ENCODE assay signal across 8 cellular contexts in the genomic region with DNA sequence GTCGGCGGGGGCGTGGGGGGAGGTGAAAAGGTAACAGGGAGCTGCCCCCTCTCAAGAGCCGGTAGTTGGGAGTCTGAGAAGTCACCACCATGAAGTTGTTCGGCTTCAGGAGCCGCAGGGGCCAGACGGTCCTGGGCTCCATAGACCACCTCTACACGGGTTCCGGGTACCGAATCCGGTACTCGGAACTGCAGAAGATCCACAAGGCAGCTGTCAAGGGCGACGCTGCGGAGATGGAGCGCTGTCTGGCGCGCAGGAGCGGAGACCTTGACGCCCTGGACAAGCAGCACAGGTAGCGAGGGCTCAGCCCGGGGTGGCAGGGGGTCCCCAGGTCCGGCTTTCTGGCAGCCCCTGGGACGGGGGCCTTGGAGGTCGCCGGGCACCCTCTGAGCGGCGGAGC. TPM values are rescaled to one million over a fixed set of nuclear protein-coding genes. Genes with fewer than 3 reads are reported as not detected.
DNase-seq lines count a peak whose midpoint lies in the region; ATAC-seq and TF ChIP-seq lines count a peak whose summit lies in the region.

No MANE protein-coding gene starts in this region.

- POLR2A ChIA-PET in activated CD8-positive, alpha-beta T cell treated with anti-CD3 and anti-CD28 coated beads, Interleukin-2, amount 10 ng/mL, durations not matched to agents 7 days and 5 days (lab: Charles Lee), result no interaction called here

- H3K27ac ChIP-seq in heart left ventricle, result no peak overlapping the region
- no peak overlapping the region for H3K27ac ChIP-seq in urinary bladder (ENCODE audit: low read depth)

- H3K27me3 Mint-ChIP-seq in activated CD8-positive, alpha-beta T cell treated with anti-CD3 and anti-CD28 coated beads, Interleukin-2, amount 10 ng/mL, durations not matched to agents 7 days and 5 days (ENCODE audit: low read depth), result peaks cover 5% of the 10 kb centered on the region

- 13 to 61% (median 16%) methylated on average over 14 to 28 of the region's 28 CpGs for WGBS in heart left ventricle, 4 donors
- 20% methylated on average over 28 of the region's 28 CpGs for WGBS in urinary bladder

- H3K27me3 ChIP-seq in heart left ventricle (peaks cover 0 to 7% (median 0%) of the 10 kb centered on the region in 9 donors), kidney epithelial cell (ENCODE audit: control insufficient read depth, insufficient read depth, low read length) (peaks cover 3% of the 10 kb centered on the region)

- peak overlapping the region; percentile 84 for H3K27ac Mint-ChIP-seq in activated CD8-positive, alpha-beta T cell treated with anti-CD3 and anti-CD28 coated beads, Interleukin-2, amount 10 ng/mL, durations not matched to agents 7 days and 5 days

- H3K4me3 Mint-ChIP-seq in activated CD8-positive, alpha-beta T cell treated with anti-CD3 and anti-CD28 coated beads, Interleukin-2, amount 10 ng/mL, durations not matched to agents 7 days and 5 days, result peak overlapping the region; percentile 80

- H3K36me3 Mint-ChIP-seq in activated CD8-positive, alpha-beta T cell treated with anti-CD3 and anti-CD28 coated beads, Interleukin-2, amount 10 ng/mL, durations not matched to agents 7 days and 5 days (ENCODE audit: low read depth), result no peaks in the 10 kb centered on the region

- intact Hi-C loops in heart left ventricle (cut with DNase I), result loop anchor here in 1 of 10 donors (10.0 kb wide), 1 partner anchor 215 kb away; no protein-coding TSS in a partner anchor
- intact Hi-C loops in cardiac septum (cut with DNase I), result no loop called here

- DNase-seq in heart left ventricle (peak in 1 of 5 donors; percentile 10), cardiac septum (ENCODE audit: low spot score) (no peak), kidney epithelial cell (ENCODE audit: low read depth) (no peak), NCI-H2107 (lab: John Stamatoyannopoulos, UW) (no peak), GF-D8 (lab: John Stamatoyannopoulos, UW) (no peak)
- no peak for DNase-seq in activated CD8-positive, alpha-beta T cell treated with anti-CD3 and anti-CD28 coated beads, Interleukin-2, amount 10 ng/mL, durations not matched to agents 7 days and 5 days

- H3K9me3 ChIP-seq in heart left ventricle, result no peaks in the 10 kb centered on the region

- H3K4me1 ChIP-seq in heart left ventricle (peaks cover 0 to 6% (median 0%) of the 10 kb centered on the region in 12 donors), urinary bladder (ENCODE audit: insufficient read depth) (no peaks in the 10 kb centered on the region)

- no peak for TF ChIP-seq POLR2A in heart left ventricle (IDR thresholded peaks at IDR 0.05)

- H3K9me3 Mint-ChIP-seq in activated CD8-positive, alpha-beta T cell treated with anti-CD3 and anti-CD28 coated beads, Interleukin-2, amount 10 ng/mL, durations not matched to agents 7 days and 5 days (ENCODE audit: insufficient read depth), result no peaks in the 10 kb centered on the region

- peaks cover 9% of the 10 kb centered on the region for H3K4me1 Mint-ChIP-seq in activated CD8-positive, alpha-beta T cell treated with anti-CD3 and anti-CD28 coated beads, Interleukin-2, amount 10 ng/mL, durations not matched to agents 7 days and 5 days (ENCODE audit: low read depth)

- peak overlapping the region in 10 of 12 donors; percentile 0 to 55 (median 45) for H3K4me3 ChIP-seq in heart left ventricle
- peak overlapping the region; percentile 50 for H3K4me3 ChIP-seq in kidney epithelial cell (ENCODE audit: low read depth, low read length)
- peak overlapping the region; percentile 40 for H3K4me3 ChIP-seq in urinary bladder (ENCODE audit: low read depth, low read length)

- H3K36me3 ChIP-seq in heart left ventricle (no peaks in the 10 kb centered on the region), kidney epithelial cell (ENCODE audit: control insufficient read depth, insufficient read depth, low read length) (no peaks in the 10 kb centered on the region), urinary bladder (ENCODE audit: insufficient read depth) (no peaks in the 10 kb centered on the region)

- TF ChIP-seq CTCF in heart left ventricle (IDR thresholded peaks at IDR 0.05) (no peak), kidney epithelial cell (IDR thresholded peaks at IDR 0.05; ENCODE audit: insufficient read depth, low read length, poor library complexity, severe bottlenecking) (no peak)

- ATAC-seq in heart left ventricle (no peak), GM19328 (IDR thresholded peaks at IDR 0.05; ENCODE audit: unreplicated experiment) (no peak)
- peak; percentile 41 for ATAC-seq in activated CD8-positive, alpha-beta T cell treated with anti-CD3 and anti-CD28 coated beads, Interleukin-2, amount 10 ng/mL, durations not matched to agents 7 days and 5 days

- CTCF ChIA-PET in activated CD8-positive, alpha-beta T cell treated with anti-CD3 and anti-CD28 coated beads, Interleukin-2, amount 10 ng/mL, durations not matched to agents 7 days and 5 days (lab: Charles Lee), result interaction anchor here (0.7 to 1.5 kb wide), 2 partner anchors 11 to 279 kb away, joined by 3 to 4 read pairs; no protein-coding TSS in a partner anchor

RNA-seq across cellular contexts. Expression of a gene that starts 47.1 kb away (rescaled TPM):
- total RNA-seq in heart left ventricle, result 1 to 10 TPM; 1.1 to 6.3 (median 3.1) TPM
- 1 to 10 TPM in 1 of 2 donors, under 1 TPM in 1; 0.97 to 1.4 TPM for polyA plus RNA-seq in heart left ventricle
- 3.6 TPM for total RNA-seq in cardiac septum
- total RNA-seq in activated CD8-positive, alpha-beta T cell treated with anti-CD3 and anti-CD28 coated beads, Interleukin-2, amount 10 ng/mL, durations not matched to agents 7 days and 5 days, result 10 to 100 TPM; 16.2 to 17.1 TPM
- 1.9 and 3.9 TPM in 2 replicates for total RNA-seq in kidney epithelial cell
- 34.7 TPM for total RNA-seq in urinary bladder
- 5.7 TPM for polyA plus RNA-seq in urinary bladder
